In the genomic region with DNA sequence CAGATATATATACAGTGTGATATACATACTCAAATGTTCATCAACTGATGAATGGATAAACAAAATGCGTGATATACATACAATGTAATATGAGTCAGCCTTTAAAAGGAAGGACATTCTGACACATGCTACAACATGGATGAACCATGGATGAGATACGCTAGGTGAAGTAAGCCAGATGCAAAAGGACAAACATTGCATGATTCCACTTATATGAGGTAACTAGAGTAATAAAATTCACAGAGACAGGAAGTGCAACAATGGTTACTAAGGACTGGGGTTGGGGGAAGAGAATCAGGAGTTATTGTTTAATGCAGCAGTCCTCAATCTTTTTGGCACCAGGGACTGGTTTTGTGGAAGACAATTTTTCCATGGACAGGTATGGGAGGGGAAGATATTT, we compare ENCODE assay signal across 18 cellular contexts. TPM values are rescaled to one million over a fixed set of nuclear protein-coding genes. Genes with fewer than 3 reads are reported as not detected.
DNase-seq lines count a peak whose midpoint lies in the region; ATAC-seq and TF ChIP-seq lines count a peak whose summit lies in the region.
"Had no signal": no experiment of that assay in that cellular context is flagged by ENCODE, and none has a peak within 500 bp of the region (broad histone marks: within the 10 kb centered on the region; RNA-seq: fewer than 3 reads in every experiment).

No MANE protein-coding gene starts in this region.

- no peak for TF ChIP-seq CTCF in tibial nerve (IDR thresholded peaks at IDR 0.05)

- peaks cover 0 to 8% (median 6%) of the 10 kb centered on the region in 7 donors for H3K9me3 Mint-ChIP-seq in naive B cell

- no peaks in the 10 kb centered on the region for H3K36me3 ChIP-seq in tibial nerve
- H3K36me3 ChIP-seq: SJSA1 had no signal

- no peaks in the 10 kb centered on the region for H3K4me1 ChIP-seq in tibial nerve
- H3K4me1 ChIP-seq: A549, SJSA1 had no signal

- no peaks in the 10 kb centered on the region for H3K27me3 ChIP-seq in tibial nerve
- H3K27me3 ChIP-seq: SJSA1 had no signal

- 87 to 91% methylated on average over 2 of the region's 2 CpGs for WGBS in tibial nerve, 2 donors

- H3K27ac Mint-ChIP-seq in naive B cell, result peak overlapping the region in 5 of 6 donors; percentile 1 to 75 (median 23)
- H3K27ac Mint-ChIP-seq: CD4-positive, alpha-beta T cell had no signal

- H3K27ac ChIP-seq in epithelial cell of prostate (peak overlapping the region; percentile 37), tibial nerve (no peak overlapping the region)
- H3K27ac ChIP-seq: A549, SJSA1 had no signal

- ATAC-seq in naive B cell (ENCODE audit: low read depth in 2 of 2) (no peak), GM18505 (IDR thresholded peaks at IDR 0.05; ENCODE audit: unreplicated experiment) (no peak)
- ATAC-seq: A549, HepG2 had no signal

- no peaks in the 10 kb centered on the region for H3K27me3 Mint-ChIP-seq in naive B cell

- peak; percentile 11 for DNase-seq in EH (ENCODE audit: low read depth)
- DNase-seq in NOMO-1 treated with dmso at 0.1 percent for 144 hours (lab: John Stamatoyannopoulos, UW; ENCODE audit: unreplicated experiment), result peak; percentile 12
- peak; percentile 33 for DNase-seq in epithelial cell of prostate (ENCODE audit: low read depth, low spot score)
- no peak for DNase-seq in naive B cell
- no peak for DNase-seq in SIG-M5 (lab: John Stamatoyannopoulos, UW)
- DNase-seq in tibial nerve (ENCODE audit: low spot score in 2 of 2), result no peak
- DNase-seq: AML-193; CD4-positive, alpha-beta T cell; DND-41; MM.1S; NCI-H1417 treated with DMSO at 0.1 percent for 48 hours; NCI-H2029 treated with DMSO at 0.1 percent for 48 hours; NCI-H510A treated with DMSO at 0.1 percent for 48 hours had no signal

- H3K36me3 Mint-ChIP-seq in naive B cell, result peaks cover 5 to 7% of the 10 kb centered on the region in 2 donors

- peaks cover 0 to 12% (median 0%) of the 10 kb centered on the region in 4 donors for H3K9me3 ChIP-seq in tibial nerve

- H3K4me3 ChIP-seq in tibial nerve, result no peak overlapping the region
- H3K4me3 ChIP-seq: A549, SJSA1 had no signal

- TF ChIP-seq EP300 in tibial nerve (IDR thresholded peaks at IDR 0.05), result no peak

- no peak overlapping the region for H3K4me3 Mint-ChIP-seq in naive B cell
- H3K4me3 Mint-ChIP-seq: CD4-positive, alpha-beta T cell had no signal

- peaks cover 25 to 57% (median 42%) of the 10 kb centered on the region in 3 donors for H3K4me1 Mint-ChIP-seq in naive B cell

- TF ChIP-seq POLR2A in GM18505 (IDR thresholded peaks at IDR 0.05; ENCODE audit: borderline replicate concordance, extremely low read depth, insufficient read depth, insufficient read length) (no peak), tibial nerve (IDR thresholded peaks at IDR 0.05) (no peak)

RNA-seq across cellular contexts. Expression of gene PIK3AP1, which starts 47.3 kb away (rescaled TPM):
- polyA plus RNA-seq in naive B cell (ENCODE audit: low read depth in 6 of 6), result 100 to 1,000 TPM; 153 to 247 (median 170) TPM
- total RNA-seq in tibial nerve, result 10 to 100 TPM in 3 of 4 donors, 1 to 10 TPM in 1; 7.1 to 21.3 (median 14.2) TPM
- total RNA-seq: RPMI7951 had no signal

Comparison
In these comparisons a context has a peak if more than half of its experiments do, and no peak if none do; other contexts are left out.
1. DNase-seq: peak in EH (single experiment), NOMO-1 treated with dmso at 0.1 percent for 144 hours (single experiment) and epithelial cell of prostate (single experiment); none in naive B cell (single experiment), SIG-M5 (single experiment) and tibial nerve (0 of 2).